Comparison of ENCODE assay signal across 7 cellular contexts in genomic region chr1:25727819-25728286, GRCh38.
DNase-seq lines count a peak whose midpoint lies in the region; ATAC-seq and TF ChIP-seq lines count a peak whose summit lies in the region.

No MANE protein-coding gene starts in this region.

- H3K4me1 ChIP-seq in colonic mucosa, result peaks cover 5% of the 10 kb centered on the region
- peaks cover 0 to 20% (median 3%) of the 10 kb centered on the region in 4 donors for H3K4me1 ChIP-seq in right lobe of liver
- H3K4me1 ChIP-seq in testis, result peaks cover 31% of the 10 kb centered on the region

- DNase-seq in NCI-H345 (lab: John Stamatoyannopoulos, UW) (peak; percentile 66), colonic mucosa (peak; percentile 70), right lobe of liver (peak; percentile 70 to 74 (median 70)), testis (peak; percentile 83), epidermal melanocyte (ENCODE audit: insufficient read length, low spot score) (no peak)
- no peak for DNase-seq in NK-92 treated with Interleukin-12 subunit alpha and Interleukin-12 subunit beta, amount 100 ng/mL, for 24 hours (lab: John Stamatoyannopoulos, UW)

- H3K27ac ChIP-seq in colonic mucosa (peak overlapping the region; percentile 28), right lobe of liver (no peak overlapping the region), testis (peak overlapping the region in 1 of 2 donors; percentile 61)

- no peak overlapping the region for H3K4me3 ChIP-seq in colonic mucosa
- H3K4me3 ChIP-seq in right lobe of liver, result no peak overlapping the region
- H3K4me3 ChIP-seq in testis, result no peak overlapping the region

- H3K9me3 ChIP-seq in colonic mucosa (no peaks in the 10 kb centered on the region), right lobe of liver (no peaks in the 10 kb centered on the region), testis (no peaks in the 10 kb centered on the region)

- H3K36me3 ChIP-seq in colonic mucosa (no peaks in the 10 kb centered on the region), right lobe of liver (no peaks in the 10 kb centered on the region), testis (ENCODE audit: low read depth, missing control alignments) (no peaks in the 10 kb centered on the region)

- H3K9ac ChIP-seq in colonic mucosa (ENCODE audit: low read depth in 2 of 2, low read length in 2 of 2), result no peak overlapping the region

- H3K27me3 ChIP-seq in colonic mucosa, result no peaks in the 10 kb centered on the region
- H3K27me3 ChIP-seq in right lobe of liver, result no peaks in the 10 kb centered on the region
- no peaks in the 10 kb centered on the region for H3K27me3 ChIP-seq in testis

- WGBS in right lobe of liver (ENCODE audit: insufficient coverage, low coverage, low lambda C conversion rate, missing lambda C conversion rate), result 28% methylated on average over 4 of the region's 10 CpGs
- WGBS in testis, 2 donors, result 40 to 48% methylated on average over 8 to 10 of the region's 10 CpGs

- TF ChIP-seq CTCF in colonic mucosa (IDR thresholded peaks at IDR 0.05) (no peak), right lobe of liver (IDR thresholded peaks at IDR 0.05) (no peak), testis (IDR thresholded peaks at IDR 0.05) (no peak)

- peak; percentile 81 to 86 (median 82) for ATAC-seq in right lobe of liver
- no peak for ATAC-seq in GM21515 (IDR thresholded peaks at IDR 0.05; ENCODE audit: unreplicated experiment)

- intact Hi-C loops in colonic mucosa (cut with DNase I) (no loop called here), right lobe of liver (cut with DNase I) (no loop called here), testis (cut with DNase I; ENCODE audit: low total_unique reads) (no loop called here)

- TF ChIP-seq POLR2A in right lobe of liver (IDR thresholded peaks at IDR 0.05), result no peak
- no peak for TF ChIP-seq POLR2A in testis (IDR thresholded peaks at IDR 0.05)

Comparison
In these comparisons a context has a peak if more than half of its experiments do, and no peak if none do; other contexts are left out.
1. DNase-seq: peak in NCI-H345 (single experiment), colonic mucosa (single experiment), right lobe of liver (3 of 3) and testis (single experiment); none in epidermal melanocyte (single experiment) and NK-92 treated with Interleukin-12 subunit alpha and Interleukin-12 subunit beta, amount 100 ng/mL, for 24 hours (single experiment).